3 cellular contexts compared by ENCODE assay signal in the genomic region with DNA sequence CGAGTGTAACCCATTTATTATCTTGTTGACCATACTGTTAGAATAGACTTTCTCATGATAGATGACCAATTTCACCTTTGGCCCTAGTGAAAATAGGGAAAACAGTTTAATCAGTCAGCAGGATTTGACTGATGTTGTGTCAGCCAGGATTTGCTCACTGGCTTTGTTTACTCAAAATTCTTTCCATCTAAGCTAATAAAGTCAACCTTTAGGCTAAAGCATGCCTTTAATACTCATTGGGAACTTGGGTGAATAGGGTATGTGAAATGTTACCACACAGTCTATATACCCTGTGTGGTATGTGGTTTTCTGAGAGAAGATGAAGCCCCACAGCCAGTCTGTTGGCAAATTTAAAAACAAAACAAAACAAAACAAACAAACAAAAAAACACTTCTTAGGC.
TF ChIP-seq lines count a peak whose summit lies in the region.

No MANE protein-coding gene starts in this region.

TF ChIP-seq in liver, 16 proteins besides CTCF, POLR2A, EP300 and RAD21:
- TF ChIP-seq SP1 (IDR thresholded peaks at IDR 0.05) (peak; percentile 18), HNF4G (IDR thresholded peaks at IDR 0.05) (no peak), ZBTB33 (IDR thresholded peaks at IDR 0.05) (no peak), HNF4A (conservative IDR thresholded peaks at IDR 0.05) (peak in 1 of 2 donors; percentile 40), YY1 (IDR thresholded peaks at IDR 0.05) (no peak), JUND (IDR thresholded peaks at IDR 0.05) (no peak), RXRA (IDR thresholded peaks at IDR 0.05) (peak in 1 of 2 donors; percentile 49)
- TF ChIP-seq, protein P1, sequence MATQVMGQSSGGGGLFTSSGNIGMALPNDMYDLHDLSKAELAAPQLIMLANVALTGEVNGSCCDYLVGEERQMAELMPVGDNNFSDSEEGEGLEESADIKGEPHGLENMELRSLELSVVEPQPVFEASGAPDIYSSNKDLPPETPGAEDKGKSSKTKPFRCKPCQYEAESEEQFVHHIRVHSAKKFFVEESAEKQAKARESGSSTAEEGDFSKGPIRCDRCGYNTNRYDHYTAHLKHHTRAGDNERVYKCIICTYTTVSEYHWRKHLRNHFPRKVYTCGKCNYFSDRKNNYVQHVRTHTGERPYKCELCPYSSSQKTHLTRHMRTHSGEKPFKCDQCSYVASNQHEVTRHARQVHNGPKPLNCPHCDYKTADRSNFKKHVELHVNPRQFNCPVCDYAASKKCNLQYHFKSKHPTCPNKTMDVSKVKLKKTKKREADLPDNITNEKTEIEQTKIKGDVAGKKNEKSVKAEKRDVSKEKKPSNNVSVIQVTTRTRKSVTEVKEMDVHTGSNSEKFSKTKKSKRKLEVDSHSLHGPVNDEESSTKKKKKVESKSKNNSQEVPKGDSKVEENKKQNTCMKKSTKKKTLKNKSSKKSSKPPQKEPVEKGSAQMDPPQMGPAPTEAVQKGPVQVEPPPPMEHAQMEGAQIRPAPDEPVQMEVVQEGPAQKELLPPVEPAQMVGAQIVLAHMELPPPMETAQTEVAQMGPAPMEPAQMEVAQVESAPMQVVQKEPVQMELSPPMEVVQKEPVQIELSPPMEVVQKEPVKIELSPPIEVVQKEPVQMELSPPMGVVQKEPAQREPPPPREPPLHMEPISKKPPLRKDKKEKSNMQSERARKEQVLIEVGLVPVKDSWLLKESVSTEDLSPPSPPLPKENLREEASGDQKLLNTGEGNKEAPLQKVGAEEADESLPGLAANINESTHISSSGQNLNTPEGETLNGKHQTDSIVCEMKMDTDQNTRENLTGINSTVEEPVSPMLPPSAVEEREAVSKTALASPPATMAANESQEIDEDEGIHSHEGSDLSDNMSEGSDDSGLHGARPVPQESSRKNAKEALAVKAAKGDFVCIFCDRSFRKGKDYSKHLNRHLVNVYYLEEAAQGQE (IDR thresholded peaks at IDR 0.05): no peak

TF ChIP-seq in HepG2, 621 proteins besides CTCF, POLR2A, EP300 and RAD21:
- TF ChIP-seq MAFG (CRISPR knock-in tag; IDR thresholded peaks at IDR 0.05) (no peak), ZNF720 (CRISPR knock-in tag; IDR thresholded peaks at IDR 0.05) (no peak), FOXO1 (CRISPR knock-in tag; IDR thresholded peaks at IDR 0.05) (no peak)
- TF ChIP-seq, protein P2, sequence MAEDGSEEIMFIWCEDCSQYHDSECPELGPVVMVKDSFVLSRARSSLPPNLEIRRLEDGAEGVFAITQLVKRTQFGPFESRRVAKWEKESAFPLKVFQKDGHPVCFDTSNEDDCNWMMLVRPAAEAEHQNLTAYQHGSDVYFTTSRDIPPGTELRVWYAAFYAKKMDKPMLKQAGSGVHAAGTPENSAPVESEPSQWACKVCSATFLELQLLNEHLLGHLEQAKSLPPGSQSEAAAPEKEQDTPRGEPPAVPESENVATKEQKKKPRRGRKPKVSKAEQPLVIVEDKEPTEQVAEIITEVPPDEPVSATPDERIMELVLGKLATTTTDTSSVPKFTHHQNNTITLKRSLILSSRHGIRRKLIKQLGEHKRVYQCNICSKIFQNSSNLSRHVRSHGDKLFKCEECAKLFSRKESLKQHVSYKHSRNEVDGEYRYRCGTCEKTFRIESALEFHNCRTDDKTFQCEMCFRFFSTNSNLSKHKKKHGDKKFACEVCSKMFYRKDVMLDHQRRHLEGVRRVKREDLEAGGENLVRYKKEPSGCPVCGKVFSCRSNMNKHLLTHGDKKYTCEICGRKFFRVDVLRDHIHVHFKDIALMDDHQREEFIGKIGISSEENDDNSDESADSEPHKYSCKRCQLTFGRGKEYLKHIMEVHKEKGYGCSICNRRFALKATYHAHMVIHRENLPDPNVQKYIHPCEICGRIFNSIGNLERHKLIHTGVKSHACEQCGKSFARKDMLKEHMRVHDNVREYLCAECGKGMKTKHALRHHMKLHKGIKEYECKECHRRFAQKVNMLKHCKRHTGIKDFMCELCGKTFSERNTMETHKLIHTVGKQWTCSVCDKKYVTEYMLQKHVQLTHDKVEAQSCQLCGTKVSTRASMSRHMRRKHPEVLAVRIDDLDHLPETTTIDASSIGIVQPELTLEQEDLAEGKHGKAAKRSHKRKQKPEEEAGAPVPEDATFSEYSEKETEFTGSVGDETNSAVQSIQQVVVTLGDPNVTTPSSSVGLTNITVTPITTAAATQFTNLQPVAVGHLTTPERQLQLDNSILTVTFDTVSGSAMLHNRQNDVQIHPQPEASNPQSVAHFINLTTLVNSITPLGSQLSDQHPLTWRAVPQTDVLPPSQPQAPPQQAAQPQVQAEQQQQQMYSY (CRISPR knock-in tag; IDR thresholded peaks at IDR 0.05): no peak

TF ChIP-seq in WTC11, 78 proteins besides CTCF, POLR2A, EP300 and RAD21:
- TF ChIP-seq, protein P3, sequence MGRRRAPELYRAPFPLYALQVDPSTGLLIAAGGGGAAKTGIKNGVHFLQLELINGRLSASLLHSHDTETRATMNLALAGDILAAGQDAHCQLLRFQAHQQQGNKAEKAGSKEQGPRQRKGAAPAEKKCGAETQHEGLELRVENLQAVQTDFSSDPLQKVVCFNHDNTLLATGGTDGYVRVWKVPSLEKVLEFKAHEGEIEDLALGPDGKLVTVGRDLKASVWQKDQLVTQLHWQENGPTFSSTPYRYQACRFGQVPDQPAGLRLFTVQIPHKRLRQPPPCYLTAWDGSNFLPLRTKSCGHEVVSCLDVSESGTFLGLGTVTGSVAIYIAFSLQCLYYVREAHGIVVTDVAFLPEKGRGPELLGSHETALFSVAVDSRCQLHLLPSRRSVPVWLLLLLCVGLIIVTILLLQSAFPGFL (CRISPR knock-in tag; IDR thresholded peaks at IDR 0.05; ENCODE audit: borderline replicate concordance): no peak
- TF ChIP-seq NFE2L1 (CRISPR knock-in tag; IDR thresholded peaks at IDR 0.05) (no peak), ZNF396 (CRISPR knock-in tag; IDR thresholded peaks at IDR 0.05; ENCODE audit: borderline replicate concordance) (no peak), ZNF138 (CRISPR knock-in tag; conservative IDR thresholded peaks at IDR 0.05) (no peak), TEAD1 (CRISPR knock-in tag; IDR thresholded peaks at IDR 0.05) (no peak), ZNF532 (CRISPR knock-in tag; IDR thresholded peaks at IDR 0.05; ENCODE audit: borderline replicate concordance) (no peak), ATF3 (CRISPR knock-in tag; conservative IDR thresholded peaks at IDR 0.05) (no peak), RELA (CRISPR knock-in tag; IDR thresholded peaks at IDR 0.05; ENCODE audit: borderline replicate concordance) (no peak), GTF2I (CRISPR knock-in tag; conservative IDR thresholded peaks at IDR 0.05) (no peak), ZNF416 (CRISPR knock-in tag; IDR thresholded peaks at IDR 0.05) (no peak), PRRX2 (CRISPR knock-in tag; IDR thresholded peaks at IDR 0.05) (no peak), ETV6 (CRISPR knock-in tag; IDR thresholded peaks at IDR 0.05) (no peak), NR3C1 (CRISPR knock-in tag; conservative IDR thresholded peaks at IDR 0.05; ENCODE audit: low read depth) (no peak), SOX15 (CRISPR knock-in tag; IDR thresholded peaks at IDR 0.05) (no peak)
- TF ChIP-seq, protein P4, sequence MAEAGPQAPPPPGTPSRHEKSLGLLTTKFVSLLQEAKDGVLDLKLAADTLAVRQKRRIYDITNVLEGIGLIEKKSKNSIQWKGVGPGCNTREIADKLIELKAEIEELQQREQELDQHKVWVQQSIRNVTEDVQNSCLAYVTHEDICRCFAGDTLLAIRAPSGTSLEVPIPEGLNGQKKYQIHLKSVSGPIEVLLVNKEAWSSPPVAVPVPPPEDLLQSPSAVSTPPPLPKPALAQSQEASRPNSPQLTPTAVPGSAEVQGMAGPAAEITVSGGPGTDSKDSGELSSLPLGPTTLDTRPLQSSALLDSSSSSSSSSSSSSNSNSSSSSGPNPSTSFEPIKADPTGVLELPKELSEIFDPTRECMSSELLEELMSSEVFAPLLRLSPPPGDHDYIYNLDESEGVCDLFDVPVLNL (CRISPR knock-in tag; IDR thresholded peaks at IDR 0.05; ENCODE audit: borderline replicate concordance, low read depth): no peak
- TF ChIP-seq, protein P5, sequence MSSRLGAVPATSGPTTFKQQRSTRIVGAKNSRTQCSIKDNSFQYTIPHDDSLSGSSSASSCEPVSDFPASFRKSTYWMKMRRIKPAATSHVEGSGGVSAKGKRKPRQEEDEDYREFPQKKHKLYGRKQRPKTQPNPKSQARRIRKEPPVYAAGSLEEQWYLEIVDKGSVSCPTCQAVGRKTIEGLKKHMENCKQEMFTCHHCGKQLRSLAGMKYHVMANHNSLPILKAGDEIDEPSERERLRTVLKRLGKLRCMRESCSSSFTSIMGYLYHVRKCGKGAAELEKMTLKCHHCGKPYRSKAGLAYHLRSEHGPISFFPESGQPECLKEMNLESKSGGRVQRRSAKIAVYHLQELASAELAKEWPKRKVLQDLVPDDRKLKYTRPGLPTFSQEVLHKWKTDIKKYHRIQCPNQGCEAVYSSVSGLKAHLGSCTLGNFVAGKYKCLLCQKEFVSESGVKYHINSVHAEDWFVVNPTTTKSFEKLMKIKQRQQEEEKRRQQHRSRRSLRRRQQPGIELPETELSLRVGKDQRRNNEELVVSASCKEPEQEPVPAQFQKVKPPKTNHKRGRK (CRISPR knock-in tag; IDR thresholded peaks at IDR 0.05; ENCODE audit: borderline replicate concordance): no peak
